In genomic region chr9:96321515-96321914, GRCh38 we compare ENCODE assay signal across 1 cellular context.
TF ChIP-seq lines count a peak whose summit lies in the region.

No MANE protein-coding gene starts in this region.

TF ChIP-seq in HepG2, 621 proteins besides CTCF, POLR2A, EP300 and RAD21:
- TF ChIP-seq PRDM10 (CRISPR knock-in tag; IDR thresholded peaks at IDR 0.05; ENCODE audit: low read depth) (no peak), ZFP36 (IDR thresholded peaks at IDR 0.05; ENCODE audit: borderline replicate concordance, low read depth, low read length, partially characterized antibody) (no peak), BCL3 (CRISPR knock-in tag; IDR thresholded peaks at IDR 0.05) (no peak), ZFP91 (CRISPR knock-in tag; IDR thresholded peaks at IDR 0.05; ENCODE audit: borderline replicate concordance) (no peak), MNT (IDR thresholded peaks at IDR 0.05) (no peak), CBX1 (IDR thresholded peaks at IDR 0.05; ENCODE audit: low read depth) (no peak), MLX (CRISPR knock-in tag; IDR thresholded peaks at IDR 0.05) (no peak), ZNF772 (CRISPR knock-in tag; IDR thresholded peaks at IDR 0.05) (no peak), FLYWCH1 (CRISPR knock-in tag; IDR thresholded peaks at IDR 0.05) (no peak), ZNF317 (CRISPR knock-in tag; IDR thresholded peaks at IDR 0.05) (no peak), ZNF430 (CRISPR knock-in tag; IDR thresholded peaks at IDR 0.05) (no peak)
